In the genomic region with DNA sequence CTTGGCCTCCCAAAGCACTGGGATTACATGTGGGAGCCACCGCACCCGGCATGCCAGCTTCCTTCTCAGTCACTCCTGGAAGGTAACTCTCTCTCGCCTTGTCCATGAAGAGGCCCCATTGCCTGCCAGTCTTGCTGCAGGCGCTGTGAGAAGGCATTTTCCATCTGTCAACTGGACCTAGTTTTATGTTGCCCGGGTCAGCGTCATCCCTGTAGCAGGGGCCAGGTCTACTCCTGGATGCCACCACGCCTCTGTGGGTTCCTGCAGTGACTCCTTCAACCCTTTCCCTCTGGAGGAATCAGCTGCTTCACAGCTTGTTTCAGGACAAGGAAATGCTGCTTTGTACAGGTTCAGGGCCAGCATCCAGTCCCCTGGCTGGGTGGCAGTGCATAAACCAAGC, we compare ENCODE assay signal across 12 cellular contexts. TPM values are rescaled to one million over a fixed set of nuclear protein-coding genes. Genes with fewer than 3 reads are reported as not detected.
A peak's percentile ranks its signal among the peaks of the same experiment; 100 is the strongest.
DNase-seq lines count a peak whose midpoint lies in the region; ATAC-seq and TF ChIP-seq lines count a peak whose summit lies in the region.
"Had no signal": no experiment of that assay in that cellular context is flagged by ENCODE, and none has a peak within 500 bp of the region (broad histone marks: within the 10 kb centered on the region; RNA-seq: fewer than 3 reads in every experiment).

No MANE protein-coding gene starts in this region.

- H3K27me3 ChIP-seq in CD8-positive, alpha-beta T cell (ENCODE audit: insufficient read depth, low read length): no peaks in the 10 kb centered on the region

- DNase-seq in CD8-positive, alpha-beta T cell: peak in 1 of 7 experiments; percentile 9
- DNase-seq in activated T-helper 1 cell treated with anti-CD3 and anti-CD28 coated beads, Interleukin-12 subunit alpha, Interleukin-12 subunit beta, Interleukin-2, Interleukin-4 antibody, amounts not matched to agents 30 ng/mL and 10 ng/mL and 1 ng/mL, durations not matched to agents 14 hours and 24 hours and 36 hours (ENCODE audit: low spot score): no peak
- no peak for DNase-seq in natural killer cell treated with Interleukin-12 subunit alpha and Interleukin-12 subunit beta and Interleukin-15 and Interleukin-18, amount 100 ng/mL, for 72 hours (ENCODE audit: low spot score)
- no peak for DNase-seq in mesenteric fat pad (ENCODE audit: low spot score)
- DNase-seq in NCI-H2171 (lab: John Stamatoyannopoulos, UW): no peak
- no peak for DNase-seq in DMS114 treated with DMSO at 0.1 percent for 48 hours (lab: John Stamatoyannopoulos, UW; ENCODE audit: unreplicated experiment)
- DNase-seq: heart right ventricle, NCI-H1417, NCI-H446 had no signal

- intact Hi-C loops in CD8-positive, alpha-beta T cell (cut with DNase I, micrococcal nuclease): loop anchor here (2.0 to 5.0 kb wide), 2 partner anchors 31 to 77 kb away; a partner anchor contains a TSS
- intact Hi-C loops in activated T-helper 1 cell treated with anti-CD3 and anti-CD28 coated beads, Interleukin-12 subunit alpha, Interleukin-12 subunit beta, Interleukin-2, Interleukin-4 antibody, amounts not matched to agents 30 ng/mL and 10 ng/mL and 1 ng/mL, durations not matched to agents 14 hours and 24 hours and 36 hours (cut with micrococcal nuclease): loop anchor here (1.0 to 2.0 kb wide), 2 partner anchors 32 to 77 kb away; a partner anchor contains a TSS

- no peak overlapping the region for H3K4me3 Mint-ChIP-seq in CD8-positive, alpha-beta T cell
- peak overlapping the region in 3 of 4 donors; percentile 68 to 81 (median 78) for H3K4me3 Mint-ChIP-seq in IgD-negative memory B cell
- peak overlapping the region; percentile 51 for H3K4me3 Mint-ChIP-seq in activated T-helper 1 cell treated with anti-CD3 and anti-CD28 coated beads, Interleukin-12 subunit alpha, Interleukin-12 subunit beta, Interleukin-2, Interleukin-4 antibody, amounts not matched to agents 30 ng/mL and 10 ng/mL and 1 ng/mL, durations not matched to agents 14 hours and 24 hours and 36 hours
- H3K4me3 Mint-ChIP-seq in natural killer cell treated with Interleukin-12 subunit alpha and Interleukin-12 subunit beta and Interleukin-15 and Interleukin-18, amount 100 ng/mL, for 72 hours: peak overlapping the region; percentile 53

- peaks cover 37% of the 10 kb centered on the region for H3K4me1 ChIP-seq in CD8-positive, alpha-beta T cell (ENCODE audit: insufficient read depth, low read length)

- H3K27ac ChIP-seq in CD8-positive, alpha-beta T cell (ENCODE audit: low read depth, low read length): no peak overlapping the region
- H3K27ac ChIP-seq: C4-2B had no signal

- peaks cover 42% of the 10 kb centered on the region for H3K4me1 Mint-ChIP-seq in CD8-positive, alpha-beta T cell (ENCODE audit: low read depth)
- peaks cover 25 to 31% (median 29%) of the 10 kb centered on the region in 3 donors for H3K4me1 Mint-ChIP-seq in IgD-negative memory B cell
- peaks cover 52% of the 10 kb centered on the region for H3K4me1 Mint-ChIP-seq in activated T-helper 1 cell treated with anti-CD3 and anti-CD28 coated beads, Interleukin-12 subunit alpha, Interleukin-12 subunit beta, Interleukin-2, Interleukin-4 antibody, amounts not matched to agents 30 ng/mL and 10 ng/mL and 1 ng/mL, durations not matched to agents 14 hours and 24 hours and 36 hours (ENCODE audit: low read depth)
- peaks cover 23 to 32% of the 10 kb centered on the region in 2 donors for H3K4me1 Mint-ChIP-seq in natural killer cell treated with Interleukin-12 subunit alpha and Interleukin-12 subunit beta and Interleukin-15 and Interleukin-18, amount 100 ng/mL, for 72 hours (ENCODE audit: low read depth in 2 of 2)

- H3K4me3 ChIP-seq in CD8-positive, alpha-beta T cell (ENCODE audit: low read depth, low read length): no peak overlapping the region
- H3K4me3 ChIP-seq: heart right ventricle, K562 had no signal

- no peak for TF ChIP-seq CTCF in CD8-positive, alpha-beta T cell (IDR thresholded peaks at IDR 0.05)

- peak overlapping the region; percentile 91 for H3K27ac Mint-ChIP-seq in CD8-positive, alpha-beta T cell
- peak overlapping the region; percentile 40 to 92 (median 77) for H3K27ac Mint-ChIP-seq in IgD-negative memory B cell
- peak overlapping the region; percentile 61 for H3K27ac Mint-ChIP-seq in activated T-helper 1 cell treated with anti-CD3 and anti-CD28 coated beads, Interleukin-12 subunit alpha, Interleukin-12 subunit beta, Interleukin-2, Interleukin-4 antibody, amounts not matched to agents 30 ng/mL and 10 ng/mL and 1 ng/mL, durations not matched to agents 14 hours and 24 hours and 36 hours
- H3K27ac Mint-ChIP-seq in natural killer cell treated with Interleukin-12 subunit alpha and Interleukin-12 subunit beta and Interleukin-15 and Interleukin-18, amount 100 ng/mL, for 72 hours: peak overlapping the region; percentile 97 to 99

- POLR2A ChIA-PET in CD8-positive, alpha-beta T cell (lab: Charles Lee): no interaction called here

- H3K9me3 ChIP-seq in CD8-positive, alpha-beta T cell (ENCODE audit: low read length): no peaks in the 10 kb centered on the region
- H3K9me3 ChIP-seq: heart right ventricle had no signal

- CTCF ChIA-PET in CD8-positive, alpha-beta T cell (lab: Charles Lee): no interaction called here

- H3K27me3 Mint-ChIP-seq in CD8-positive, alpha-beta T cell (ENCODE audit: low read depth): no peaks in the 10 kb centered on the region
- H3K27me3 Mint-ChIP-seq in IgD-negative memory B cell: no peaks in the 10 kb centered on the region
- H3K27me3 Mint-ChIP-seq in activated T-helper 1 cell treated with anti-CD3 and anti-CD28 coated beads, Interleukin-12 subunit alpha, Interleukin-12 subunit beta, Interleukin-2, Interleukin-4 antibody, amounts not matched to agents 30 ng/mL and 10 ng/mL and 1 ng/mL, durations not matched to agents 14 hours and 24 hours and 36 hours (ENCODE audit: insufficient read depth): no peaks in the 10 kb centered on the region
- H3K27me3 Mint-ChIP-seq in natural killer cell treated with Interleukin-12 subunit alpha and Interleukin-12 subunit beta and Interleukin-15 and Interleukin-18, amount 100 ng/mL, for 72 hours: no peaks in the 10 kb centered on the region

- no peak for ATAC-seq in CD8-positive, alpha-beta T cell
- ATAC-seq in natural killer cell treated with Interleukin-12 subunit alpha and Interleukin-12 subunit beta and Interleukin-15 and Interleukin-18, amount 100 ng/mL, for 72 hours: no peak

- H3K9me3 Mint-ChIP-seq in CD8-positive, alpha-beta T cell: no peaks in the 10 kb centered on the region
- no peaks in the 10 kb centered on the region for H3K9me3 Mint-ChIP-seq in IgD-negative memory B cell
- no peaks in the 10 kb centered on the region for H3K9me3 Mint-ChIP-seq in activated T-helper 1 cell treated with anti-CD3 and anti-CD28 coated beads, Interleukin-12 subunit alpha, Interleukin-12 subunit beta, Interleukin-2, Interleukin-4 antibody, amounts not matched to agents 30 ng/mL and 10 ng/mL and 1 ng/mL, durations not matched to agents 14 hours and 24 hours and 36 hours
- H3K9me3 Mint-ChIP-seq in natural killer cell treated with Interleukin-12 subunit alpha and Interleukin-12 subunit beta and Interleukin-15 and Interleukin-18, amount 100 ng/mL, for 72 hours: no peaks in the 10 kb centered on the region

- H3K36me3 ChIP-seq in CD8-positive, alpha-beta T cell (ENCODE audit: insufficient read depth, low read length): no peaks in the 10 kb centered on the region

- peaks cover 21% of the 10 kb centered on the region for H3K36me3 Mint-ChIP-seq in CD8-positive, alpha-beta T cell
- peaks cover 2% of the 10 kb centered on the region for H3K36me3 Mint-ChIP-seq in IgD-negative memory B cell
- peaks cover 7% of the 10 kb centered on the region for H3K36me3 Mint-ChIP-seq in activated T-helper 1 cell treated with anti-CD3 and anti-CD28 coated beads, Interleukin-12 subunit alpha, Interleukin-12 subunit beta, Interleukin-2, Interleukin-4 antibody, amounts not matched to agents 30 ng/mL and 10 ng/mL and 1 ng/mL, durations not matched to agents 14 hours and 24 hours and 36 hours (ENCODE audit: low read depth)
- H3K36me3 Mint-ChIP-seq in natural killer cell treated with Interleukin-12 subunit alpha and Interleukin-12 subunit beta and Interleukin-15 and Interleukin-18, amount 100 ng/mL, for 72 hours: no peaks in the 10 kb centered on the region

RNA-seq across cellular contexts. Expression of a gene that starts 2.6 kb away (rescaled TPM):
- 10 to 100 TPM; 39.5 to 42.9 TPM for total RNA-seq in CD8-positive, alpha-beta T cell
- 19.8 TPM for polyA plus RNA-seq in IgD-negative memory B cell
- 21.8 and 24.4 TPM in 2 replicates for total RNA-seq in activated T-helper 1 cell treated with anti-CD3 and anti-CD28 coated beads, Interleukin-12 subunit alpha, Interleukin-12 subunit beta, Interleukin-2, Interleukin-4 antibody, amounts not matched to agents 30 ng/mL and 10 ng/mL and 1 ng/mL, durations not matched to agents 14 hours and 24 hours and 36 hours
- 10 to 100 TPM; 48.3 to 61.8 TPM for total RNA-seq in natural killer cell treated with Interleukin-12 subunit alpha and Interleukin-12 subunit beta and Interleukin-15 and Interleukin-18, amount 100 ng/mL, for 72 hours
- total RNA-seq in mesenteric fat pad: 1.2 TPM

RNA-seq across cellular contexts. Expression of a gene that starts 31.6 kb away (rescaled TPM):
- 1 to 10 TPM; 5.1 to 5.2 TPM for total RNA-seq in CD8-positive, alpha-beta T cell
- 1.4 TPM for polyA plus RNA-seq in IgD-negative memory B cell
- total RNA-seq in activated T-helper 1 cell treated with anti-CD3 and anti-CD28 coated beads, Interleukin-12 subunit alpha, Interleukin-12 subunit beta, Interleukin-2, Interleukin-4 antibody, amounts not matched to agents 30 ng/mL and 10 ng/mL and 1 ng/mL, durations not matched to agents 14 hours and 24 hours and 36 hours: 10.3 and 10.8 TPM in 2 replicates
- total RNA-seq in natural killer cell treated with Interleukin-12 subunit alpha and Interleukin-12 subunit beta and Interleukin-15 and Interleukin-18, amount 100 ng/mL, for 72 hours: 10 to 100 TPM; 13.4 to 18.4 TPM
- 4.4 TPM for total RNA-seq in mesenteric fat pad

Comparison
In these comparisons a context has a peak if more than half of its experiments do, and no peak if none do; other contexts are left out.
1. RNA of a gene that starts 2.6 kb away (total RNA-seq): 48.3 to 61.8 TPM in natural killer cell treated with Interleukin-12 subunit alpha and Interleukin-12 subunit beta and Interleukin-15 and Interleukin-18, amount 100 ng/mL, for 72 hours, 39.5 to 42.9 TPM in CD8-positive, alpha-beta T cell and 21.8 to 24.4 TPM in activated T-helper 1 cell treated with anti-CD3 and anti-CD28 coated beads, Interleukin-12 subunit alpha, Interleukin-12 subunit beta, Interleukin-2, Interleukin-4 antibody, amounts not matched to agents 30 ng/mL and 10 ng/mL and 1 ng/mL, durations not matched to agents 14 hours and 24 hours and 36 hours; 1.2 TPM in mesenteric fat pad (single experiment); every median in the first group is over 10 times any median in the second.
2. Peak in every context shown above with its lines, with median percentiles within 50 percentile points of each other: H3K27ac Mint-ChIP-seq.